ENCODE assay signal across 15 cellular contexts in the genomic region with DNA sequence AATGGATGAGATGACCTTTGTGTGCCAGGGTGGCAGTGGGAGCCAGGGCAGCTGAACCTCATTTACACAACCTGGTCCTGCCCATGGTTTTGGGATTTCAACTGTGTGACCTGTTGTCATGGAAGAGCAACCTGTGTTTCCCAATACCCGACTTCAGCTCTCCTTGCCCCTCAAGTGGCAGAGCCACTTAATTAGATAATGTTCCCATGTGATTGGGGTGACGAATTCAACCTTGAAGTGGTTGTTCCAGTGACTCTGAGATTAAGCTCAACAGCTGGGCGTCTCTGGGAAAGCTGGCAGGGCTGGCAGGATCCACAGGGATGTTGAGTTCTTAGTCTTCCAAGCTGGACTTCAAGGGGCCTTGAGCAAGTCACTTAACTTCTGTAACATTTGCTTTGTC.
"Had no signal": no experiment of that assay in that cellular context is flagged by ENCODE, and none has a peak within 500 bp of the region (broad histone marks: within the 10 kb centered on the region; RNA-seq: fewer than 3 reads in every experiment).

No MANE protein-coding gene starts in this region.

- H3K27me3 ChIP-seq: foreskin keratinocyte, sigmoid colon, uterus had no signal

- H3K4me1 ChIP-seq: sigmoid colon, uterus had no signal

- H3K36me3 ChIP-seq: sigmoid colon, uterus had no signal

- H3K4me3 ChIP-seq: coronary artery, sigmoid colon, uterus had no signal

- H3K4me1 Mint-ChIP-seq: activated B cell treated with CpG ODN at 0.5 μM for 24 hours; activated naive CD8-positive, alpha-beta T cell treated with anti-CD3 and anti-CD28 coated beads for 36 hours; central memory CD8-positive, alpha-beta T cell; memory B cell had no signal

- H3K27me3 Mint-ChIP-seq: brain had no signal

- H3K4me3 Mint-ChIP-seq: activated B cell treated with CpG ODN at 0.5 μM for 24 hours; activated naive CD8-positive, alpha-beta T cell treated with anti-CD3 and anti-CD28 coated beads for 36 hours; activated T-helper 1 cell treated with anti-CD3 and anti-CD28 coated beads, Interleukin-12 subunit alpha, Interleukin-12 subunit beta, Interleukin-2, Interleukin-4 antibody, amounts not matched to agents 30 ng/mL and 10 ng/mL and 1 ng/mL, durations not matched to agents 14 hours and 24 hours and 36 hours; central memory CD8-positive, alpha-beta T cell; memory B cell; natural killer cell treated with Interleukin-12 subunit alpha and Interleukin-12 subunit beta and Interleukin-15 and Interleukin-18, amount 100 ng/mL, for 72 hours had no signal

- ATAC-seq: foreskin keratinocyte; natural killer cell treated with Interleukin-12 subunit alpha and Interleukin-12 subunit beta and Interleukin-15 and Interleukin-18, amount 100 ng/mL, for 72 hours had no signal

- DNase-seq: activated B cell treated with CpG ODN at 0.5 μM for 24 hours; activated CD4-positive, alpha-beta T cell treated with anti-CD3 and anti-CD28 coated beads for 48 hours; activated CD8-positive, alpha-beta memory T cell treated with anti-CD3 and anti-CD28 coated beads, Interleukin-2, amount 50 U/mL, for 48 hours; activated naive CD8-positive, alpha-beta T cell treated with anti-CD3 and anti-CD28 coated beads for 36 hours; effector CD8-positive, alpha-beta T cell; foreskin keratinocyte; sigmoid colon; stimulated activated CD4-positive, alpha-beta T cell treated with anti-CD3 and anti-CD28 coated beads, Interleukin-1b, Interleukin-23, amount 100 ng/mL, for 48 hours had no signal

- H3K9me3 ChIP-seq: sigmoid colon, uterus had no signal

- H3K27ac ChIP-seq: coronary artery, foreskin keratinocyte, sigmoid colon had no signal

- H3K36me3 Mint-ChIP-seq: activated naive CD8-positive, alpha-beta T cell treated with anti-CD3 and anti-CD28 coated beads for 36 hours; memory B cell; natural killer cell treated with Interleukin-12 subunit alpha and Interleukin-12 subunit beta and Interleukin-15 and Interleukin-18, amount 100 ng/mL, for 72 hours had no signal

- H3K9me3 Mint-ChIP-seq: activated T-helper 1 cell treated with anti-CD3 and anti-CD28 coated beads, Interleukin-12 subunit alpha, Interleukin-12 subunit beta, Interleukin-2, Interleukin-4 antibody, amounts not matched to agents 30 ng/mL and 10 ng/mL and 1 ng/mL, durations not matched to agents 14 hours and 24 hours and 36 hours; central memory CD8-positive, alpha-beta T cell; memory B cell; natural killer cell treated with Interleukin-12 subunit alpha and Interleukin-12 subunit beta and Interleukin-15 and Interleukin-18, amount 100 ng/mL, for 72 hours had no signal

- H3K27ac Mint-ChIP-seq: activated B cell treated with CpG ODN at 0.5 μM for 24 hours; activated naive CD8-positive, alpha-beta T cell treated with anti-CD3 and anti-CD28 coated beads for 36 hours; activated T-helper 1 cell treated with anti-CD3 and anti-CD28 coated beads, Interleukin-12 subunit alpha, Interleukin-12 subunit beta, Interleukin-2, Interleukin-4 antibody, amounts not matched to agents 30 ng/mL and 10 ng/mL and 1 ng/mL, durations not matched to agents 14 hours and 24 hours and 36 hours; brain; memory B cell; natural killer cell treated with Interleukin-12 subunit alpha and Interleukin-12 subunit beta and Interleukin-15 and Interleukin-18, amount 100 ng/mL, for 72 hours had no signal
